In the genomic region with DNA sequence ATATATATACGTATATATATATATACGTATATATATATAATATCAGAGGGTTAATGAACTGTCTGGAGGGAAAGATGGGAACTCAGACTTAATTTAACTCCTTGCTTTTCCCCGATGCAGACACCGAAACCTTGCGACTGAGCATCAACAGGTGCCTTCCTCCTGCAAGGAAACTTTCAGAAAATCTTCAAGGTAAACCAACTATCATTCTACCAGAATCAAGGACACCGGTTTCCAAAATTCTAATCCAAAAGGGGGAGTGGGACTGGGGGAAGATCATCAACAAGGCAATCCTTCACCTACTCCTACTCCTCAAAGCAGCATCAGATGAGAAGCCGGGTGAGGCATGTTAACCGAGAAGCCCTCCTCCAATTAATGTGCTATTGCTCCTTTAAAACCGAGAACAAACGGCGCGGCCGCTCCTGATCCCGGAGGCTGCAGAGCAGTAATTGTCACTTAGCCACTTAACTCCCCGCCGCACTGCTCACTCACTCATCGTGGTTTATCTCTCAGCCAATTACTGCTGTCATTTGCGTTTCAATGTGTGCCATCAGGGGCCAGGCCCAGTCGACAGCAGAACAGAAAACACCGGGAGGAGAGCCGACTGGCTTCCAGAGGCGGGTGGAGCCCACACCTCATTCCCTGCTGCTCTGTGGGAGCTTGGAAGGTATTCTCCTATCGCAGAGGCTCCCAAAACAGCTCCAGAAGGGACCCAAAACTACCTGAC, we compare ENCODE assay signal across 10 cellular contexts.
DNase-seq lines count a peak whose midpoint lies in the region; ATAC-seq and TF ChIP-seq lines count a peak whose summit lies in the region.
"Had no signal": no experiment of that assay in that cellular context is flagged by ENCODE, and none has a peak within 500 bp of the region (broad histone marks: within the 10 kb centered on the region; RNA-seq: fewer than 3 reads in every experiment).

No MANE protein-coding gene starts in this region.

- H2AFZ ChIP-seq in Loucy (ENCODE audit: low read length): no peak overlapping the region

- peak overlapping the region; percentile 62 for H3K27ac Mint-ChIP-seq in neural crest cell (ENCODE audit: unreplicated experiment)
- H3K27ac Mint-ChIP-seq: activated naive CD4-positive, alpha-beta T cell treated with anti-CD3 and anti-CD28 coated beads, Interleukin-2, amount 50 U/mL, for 24 hours had no signal

- no peaks in the 10 kb centered on the region for H3K36me3 Mint-ChIP-seq in neural crest cell (ENCODE audit: low read depth)
- H3K36me3 Mint-ChIP-seq: activated naive CD4-positive, alpha-beta T cell treated with anti-CD3 and anti-CD28 coated beads, Interleukin-2, amount 50 U/mL, for 24 hours had no signal

- peaks cover 7% of the 10 kb centered on the region; the same call in 1 of the 2 replicates for H3F3A ChIP-seq in Loucy (ENCODE audit: low read depth)

- H3K9me3 Mint-ChIP-seq in neural crest cell: no peaks in the 10 kb centered on the region
- H3K9me3 Mint-ChIP-seq: activated naive CD4-positive, alpha-beta T cell treated with anti-CD3 and anti-CD28 coated beads, Interleukin-2, amount 50 U/mL, for 24 hours had no signal

- peaks cover 63% of the 10 kb centered on the region for H3K4me1 Mint-ChIP-seq in neural crest cell

- H3K27ac ChIP-seq in SK-N-MC: no peak overlapping the region

- DNase-seq in Ammon's horn (ENCODE audit: low spot score): peak; percentile 62
- DNase-seq in SK-N-MC (ENCODE audit: low read depth, low spot score): no peak
- DNase-seq in fibroblast of mammary gland (ENCODE audit: low read depth): no peak
- no peak for DNase-seq in neural crest cell (ENCODE audit: low read depth, low spot score)
- no peak for DNase-seq in 8988T
- no peak for DNase-seq in activated naive CD4-positive, alpha-beta T cell (lab: John Stamatoyannopoulos, UW)

- H3K4me3 Mint-ChIP-seq in neural crest cell: peak overlapping the region; percentile 50
- H3K4me3 Mint-ChIP-seq: activated naive CD4-positive, alpha-beta T cell treated with anti-CD3 and anti-CD28 coated beads, Interleukin-2, amount 50 U/mL, for 24 hours had no signal

- no peaks in the 10 kb centered on the region for H3K27me3 Mint-ChIP-seq in neural crest cell (ENCODE audit: low read depth)
- H3K27me3 Mint-ChIP-seq: activated naive CD4-positive, alpha-beta T cell treated with anti-CD3 and anti-CD28 coated beads, Interleukin-2, amount 50 U/mL, for 24 hours had no signal

- H3K4me1 ChIP-seq in Loucy (ENCODE audit: insufficient read depth, low read length, poor library complexity, severe bottlenecking): peaks cover 69% of the 10 kb centered on the region

- no peak for ATAC-seq in GM19035 (IDR thresholded peaks at IDR 0.05; ENCODE audit: unreplicated experiment)
- ATAC-seq: GM12878 had no signal

- no peaks in the 10 kb centered on the region for H3K36me3 ChIP-seq in Loucy (ENCODE audit: insufficient read depth, low read length)
- H3K36me3 ChIP-seq in SK-N-MC (ENCODE audit: insufficient read depth, low read length): no peaks in the 10 kb centered on the region

- H3K4me2 ChIP-seq in Loucy (ENCODE audit: low read depth, low read length, poor library complexity, severe bottlenecking): peak overlapping the region; percentile 15

- H3K9me2 ChIP-seq in Loucy (replicated peaks; ENCODE audit: low read depth, low read length): no peaks in the 10 kb centered on the region

- no peaks in the 10 kb centered on the region for H4K20me1 ChIP-seq in Loucy (ENCODE audit: insufficient read depth, low read length, poor library complexity, severe bottlenecking)

- H3K79me2 ChIP-seq in Loucy (ENCODE audit: insufficient read depth, low read length): peaks cover 87% of the 10 kb centered on the region

- H3K9me3 ChIP-seq in Loucy (ENCODE audit: insufficient read depth, low read depth, low read length) (no peaks in the 10 kb centered on the region), SK-N-MC (ENCODE audit: low read depth, low read length) (no peaks in the 10 kb centered on the region)

- TF ChIP-seq CTCF in Loucy (conservative IDR thresholded peaks at IDR 0.05; ENCODE audit: low read length): no peak
- no peak for TF ChIP-seq CTCF in fibroblast of mammary gland (conservative IDR thresholded peaks at IDR 0.05; ENCODE audit: control insufficient read depth, insufficient read depth, low read depth, low read length)
- TF ChIP-seq CTCF in neural crest cell (conservative IDR thresholded peaks at IDR 0.05): no peak

- peak overlapping the region; percentile 18 for H3K9ac ChIP-seq in Loucy (ENCODE audit: low read depth, low read length, poor library complexity, severe bottlenecking)
- no peak overlapping the region for H3K9ac ChIP-seq in SK-N-MC (ENCODE audit: insufficient read length)

- no peaks in the 10 kb centered on the region for H3K27me3 ChIP-seq in Loucy (ENCODE audit: insufficient read depth, low read length, poor library complexity, severe bottlenecking)

- H3K4me3 ChIP-seq in Loucy (ENCODE audit: low read length, poor library complexity, severe bottlenecking): no peak overlapping the region
- H3K4me3 ChIP-seq in SK-N-MC: peak overlapping the region; percentile 55
- peak overlapping the region; percentile 36 for H3K4me3 ChIP-seq in fibroblast of mammary gland (ENCODE audit: control insufficient read depth, low read depth, low read length)
- H3K4me3 ChIP-seq: GM12878 had no signal
